In the genomic region with DNA sequence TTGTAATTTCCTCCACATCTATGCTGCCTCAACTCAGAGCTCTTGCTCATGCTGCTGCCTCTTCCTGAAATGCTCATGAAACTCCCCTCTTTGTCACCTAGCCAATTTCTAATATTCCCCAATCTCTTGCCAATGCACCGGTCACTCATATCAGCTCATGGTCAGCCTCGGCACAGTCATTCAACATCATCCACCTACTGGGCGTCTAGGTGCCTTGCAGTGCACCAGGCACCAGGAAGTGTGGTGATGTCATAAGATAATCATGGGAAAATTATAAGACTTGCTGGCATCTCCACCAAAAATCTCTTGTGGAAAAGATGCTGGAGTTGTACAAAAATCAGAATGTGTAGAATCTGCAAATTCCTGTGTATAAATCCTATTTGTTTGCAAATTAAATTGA, we compare ENCODE assay signal across 9 cellular contexts. TPM values are rescaled to one million over a fixed set of nuclear protein-coding genes. Genes with fewer than 3 reads are reported as not detected.
DNase-seq lines count a peak whose midpoint lies in the region; ATAC-seq and TF ChIP-seq lines count a peak whose summit lies in the region.
"Had no signal": no experiment of that assay in that cellular context is flagged by ENCODE, and none has a peak within 500 bp of the region (broad histone marks: within the 10 kb centered on the region; RNA-seq: fewer than 3 reads in every experiment).

No MANE protein-coding gene starts in this region.

- no peak overlapping the region for H3K27ac ChIP-seq in H9 (ENCODE audit: insufficient read length, low read depth, low read length)
- H3K27ac ChIP-seq in SK-N-SH (ENCODE audit: low read depth in 2 of 2, low read length in 1 of 2), result peak overlapping the region; percentile 82 to 99
- peak overlapping the region; percentile 97 for H3K27ac ChIP-seq in smooth muscle cell (ENCODE audit: low read depth)

- H3K4ac ChIP-seq in H9 (ENCODE audit: low read depth, low read length), result no peak overlapping the region

- H3K23me2 ChIP-seq in H9 (ENCODE audit: insufficient read length, low read depth, low read length, poor library complexity, severe bottlenecking), result no peaks in the 10 kb centered on the region

- H3K9ac ChIP-seq in H9 (ENCODE audit: extremely low read depth, insufficient read length, low read length) (no peak overlapping the region), SK-N-SH (peak overlapping the region; percentile 79), smooth muscle cell (ENCODE audit: low read depth) (peak overlapping the region; percentile 87)

- no peak overlapping the region for H3K14ac ChIP-seq in H9 (ENCODE audit: insufficient read depth, low read length)

- H2BK5ac ChIP-seq in H9 (ENCODE audit: insufficient read length, low read length), result no peak overlapping the region

- no peak overlapping the region for H2AFZ ChIP-seq in H9 (ENCODE audit: low read length)
- peak overlapping the region; percentile 67; the same call in 1 of the 2 replicates for H2AFZ ChIP-seq in SK-N-SH (ENCODE audit: low read depth)
- H2AFZ ChIP-seq in smooth muscle cell (ENCODE audit: low read depth), result peak overlapping the region; percentile 11

- H3K79me2 ChIP-seq in H9 (ENCODE audit: insufficient read depth, low read length), result no peaks in the 10 kb centered on the region
- no peaks in the 10 kb centered on the region for H3K79me2 ChIP-seq in SK-N-SH (ENCODE audit: insufficient read depth)
- no peaks in the 10 kb centered on the region for H3K79me2 ChIP-seq in smooth muscle cell (ENCODE audit: low read depth)

- H3K9me3 ChIP-seq in H9 (ENCODE audit: control insufficient read depth, low read depth, low read length) (no peaks in the 10 kb centered on the region), SK-N-SH (no peaks in the 10 kb centered on the region), smooth muscle cell (replicated peaks; ENCODE audit: low read depth) (no peaks in the 10 kb centered on the region)

- H4K91ac ChIP-seq in H9 (ENCODE audit: insufficient read length, low read depth, low read length), result no peak overlapping the region

- intact Hi-C loops in head of caudate nucleus (cut with DNase I), result no loop called here

- H2AK5ac ChIP-seq in H9 (ENCODE audit: insufficient read length, low read length), result no peak overlapping the region

- H3K4me3 ChIP-seq in SK-N-SH (ENCODE audit: low read depth in 2 of 2, low read length in 1 of 2) (0 out of 4 replicates have a peak overlapping the region, but pooled peaks of 1 of the 2 experiments have one; percentile 11), fibroblast of mammary gland (ENCODE audit: control insufficient read depth, low read depth, low read length) (no peak overlapping the region), smooth muscle cell (no peak overlapping the region)

- H3K36me3 ChIP-seq in SK-N-SH (replicated peaks in 1 of 2; ENCODE audit: control insufficient read depth in 1 of 2, insufficient read depth in 2 of 2, low read length in 1 of 2) (no peaks in the 10 kb centered on the region), smooth muscle cell (ENCODE audit: low read depth) (no peaks in the 10 kb centered on the region)

- H3K79me1 ChIP-seq in H9 (ENCODE audit: insufficient read depth, low read depth, low read length, poor library complexity, severe bottlenecking), result no peaks in the 10 kb centered on the region

- CTCF ChIA-PET in SK-N-SH (lab: Yijun Ruan, JAX), result interaction anchor here (1.2 to 2.0 kb wide), 2 partner anchors 11 to 20 kb away, joined by 3 to 4 read pairs; no protein-coding TSS in a partner anchor

- no peaks in the 10 kb centered on the region for H4K20me1 ChIP-seq in H9 (ENCODE audit: control insufficient read depth, insufficient read depth, insufficient read length)
- no peaks in the 10 kb centered on the region for H4K20me1 ChIP-seq in SK-N-SH (ENCODE audit: insufficient read depth)
- no peaks in the 10 kb centered on the region for H4K20me1 ChIP-seq in smooth muscle cell (ENCODE audit: low read depth)

- H3K23ac ChIP-seq in H9 (ENCODE audit: insufficient read length, low read depth, low read length), result no peak overlapping the region

- no CpG with 5 or more reads among the region's 3 CpGs for WGBS in H9 (ENCODE audit: extremely low coverage, insufficient read length, low lambda C conversion rate)
- 8% methylated on average over 3 of the region's 3 CpGs for WGBS in SK-N-SH (ENCODE audit: low lambda C conversion rate)
- 37% methylated on average over 3 of the region's 3 CpGs for WGBS in smooth muscle cell (ENCODE audit: low lambda C conversion rate)

- H3F3A ChIP-seq in SK-N-SH (replicated peaks; ENCODE audit: insufficient read depth), result peaks cover 35% of the 10 kb centered on the region
- H3F3A ChIP-seq in smooth muscle cell (ENCODE audit: low read depth), result peaks cover 21% of the 10 kb centered on the region

- H2BK120ac ChIP-seq in H9 (ENCODE audit: low read depth, low read length, poor library complexity, severe bottlenecking), result no peak overlapping the region

- no peaks in the 10 kb centered on the region for H3K36me3 Mint-ChIP-seq in H9 (ENCODE audit: insufficient read depth in 1 of 3, low read depth in 3 of 3)

- H3K18ac ChIP-seq in H9 (ENCODE audit: insufficient read length, low read depth, low read length), result no peak overlapping the region

- H3K4me1 ChIP-seq in H9 (ENCODE audit: insufficient read depth, low read length), result no peaks in the 10 kb centered on the region
- peaks cover 17 to 32% of the 10 kb centered on the region in 2 experiments for H3K4me1 ChIP-seq in SK-N-SH (ENCODE audit: control insufficient read depth in 1 of 2, insufficient read depth in 2 of 2, low read depth in 1 of 2, low read length in 1 of 2)
- no peaks in the 10 kb centered on the region for H3K4me1 ChIP-seq in smooth muscle cell (ENCODE audit: low read depth)

- peak in 1 of 2 experiments; percentile 55; a peak in 1 of 4 replicates for TF ChIP-seq EP300 in SK-N-SH (IDR thresholded peaks at IDR 0.05; ENCODE audit: borderline replicate concordance in 1 of 2, low read depth in 1 of 2, low read length in 1 of 2)

- H3K27me3 Mint-ChIP-seq in H9 (ENCODE audit: low read depth), result no peaks in the 10 kb centered on the region

- H2BK12ac ChIP-seq in H9 (ENCODE audit: insufficient read length, low read depth, low read length), result no peak overlapping the region

- no peak for TF ChIP-seq RAD21 in SK-N-SH (IDR thresholded peaks at IDR 0.05; ENCODE audit: low read length)

- no peak for ATAC-seq in HG02678 (IDR thresholded peaks at IDR 0.05; ENCODE audit: unreplicated experiment)

- H4K5ac ChIP-seq in H9 (ENCODE audit: insufficient read length, low read depth, low read length), result no peak overlapping the region

- no peak overlapping the region for H3K27ac Mint-ChIP-seq in H9

- H3T11ph ChIP-seq in H9 (ENCODE audit: low read length), result no peak overlapping the region

- no peaks in the 10 kb centered on the region for H3K9me2 ChIP-seq in SK-N-SH

- H3K4me3 Mint-ChIP-seq in H9, result no peak overlapping the region

- no peak overlapping the region for H4K8ac ChIP-seq in H9 (replicated peaks; ENCODE audit: insufficient read length, low read depth, low read length)

- peak; percentile 37; the same call in 2 of the 3 replicates for TF ChIP-seq CTCF in H9 (conservative IDR thresholded peaks at IDR 0.05)
- TF ChIP-seq CTCF in SK-N-SH (IDR thresholded peaks at IDR 0.05), result peak; percentile 69
- peak; percentile 59 for TF ChIP-seq CTCF in fibroblast of mammary gland (conservative IDR thresholded peaks at IDR 0.05; ENCODE audit: control insufficient read depth, insufficient read depth, low read depth, low read length)
- peak; percentile 48 for TF ChIP-seq CTCF in smooth muscle cell (IDR thresholded peaks at IDR 0.05; ENCODE audit: borderline replicate concordance, insufficient read depth, poor library complexity, severe bottlenecking)

- no peak for DNase-seq in H9
- DNase-seq in SK-N-SH, result peak; percentile 15
- DNase-seq in fibroblast of mammary gland (ENCODE audit: low read depth), result peak; percentile 87
- DNase-seq in smooth muscle cell (lab: John Stamatoyannopoulos, UW; ENCODE audit: unreplicated experiment), result no peak
- DNase-seq in NCI-H2081 treated with DMSO at 0.1 percent for 48 hours (lab: John Stamatoyannopoulos, UW), result no peak
- DNase-seq in head of caudate nucleus, result no peak
- DNase-seq: dermis blood vessel endothelial cell, NCI-H82 had no signal

- H3K9me3 Mint-ChIP-seq in H9, result no peaks in the 10 kb centered on the region

- H3K4me2 ChIP-seq in H9 (ENCODE audit: insufficient read depth, insufficient read length, low read length) (no peak overlapping the region), SK-N-SH (peak overlapping the region; percentile 65), smooth muscle cell (peak overlapping the region; percentile 52)

- POLR2A ChIA-PET in SK-N-SH (lab: Yijun Ruan, JAX), result no interaction called here

- H3K27me3 ChIP-seq in H9 (ENCODE audit: insufficient read depth, low read length) (no peaks in the 10 kb centered on the region), SK-N-SH (ENCODE audit: insufficient read depth) (no peaks in the 10 kb centered on the region), smooth muscle cell (ENCODE audit: low read depth) (no peaks in the 10 kb centered on the region)

- no peak overlapping the region for H3K56ac ChIP-seq in H9 (ENCODE audit: insufficient read length, low read depth, low read length)

- H3K4me1 Mint-ChIP-seq in H9, result peaks cover 3% of the 10 kb centered on the region in 2 experiments; a peak in 1 of 4 replicates

- no peak overlapping the region for H2BK20ac ChIP-seq in H9 (ENCODE audit: low read depth, low read length, poor library complexity, severe bottlenecking)

- H2BK15ac ChIP-seq in H9 (ENCODE audit: low read depth, low read length), result no peak overlapping the region

TF ChIP-seq in SK-N-SH, 30 proteins besides CTCF, POLR2A, EP300 and RAD21 (continues in another document):
- TF ChIP-seq FOSL2 (IDR thresholded peaks at IDR 0.05; ENCODE audit: borderline replicate concordance, low read depth) (peak; percentile 29; the same call in 1 of the 2 replicates), NFIC (IDR thresholded peaks at IDR 0.05; ENCODE audit: borderline replicate concordance) (peak; percentile 72), RXRA (IDR thresholded peaks at IDR 0.05; ENCODE audit: borderline replicate concordance, low read depth) (no peak), POLR2AphosphoS5 (IDR thresholded peaks at IDR 0.05; ENCODE audit: low read depth, low read length) (no peak), TEAD4 (IDR thresholded peaks at IDR 0.05; ENCODE audit: borderline replicate concordance, insufficient read depth) (no peak), TAF1 (IDR thresholded peaks at IDR 0.05; ENCODE audit: borderline replicate concordance, low read depth, low read length) (no peak), TCF12 (IDR thresholded peaks at IDR 0.05) (0 out of 2 replicates have a peak, but pooled peaks have one; percentile 9), RFX5 (IDR thresholded peaks at IDR 0.05; ENCODE audit: low read length) (no peak), ELF1 (IDR thresholded peaks at IDR 0.05) (peak; percentile 69)

RNA-seq across cellular contexts. Expression of gene RAB27B, which starts 52.6 kb away (rescaled TPM):
- 0.15 and 0.24 TPM in 2 replicates for total RNA-seq in H9 (2021)
- 0.56 and 0.68 TPM in 2 replicates for polyA plus RNA-seq in SK-N-SH (2012; rRNA removed)
- polyA plus RNA-seq in SK-N-SH (2012; cell fraction: cytosol; rRNA removed), result 1.1 and 1.3 TPM in 2 replicates
- polyA plus RNA-seq in SK-N-SH (2012; cell fraction: nucleus; rRNA removed), result 0.59 and 1.2 TPM in 2 replicates
- total RNA-seq in smooth muscle cell, result 8.9 and 9.5 TPM in 2 replicates
- 0.98 and 2.4 TPM in 2 replicates for polyA plus RNA-seq in smooth muscle cell

Comparison
In these comparisons a context has a peak if more than half of its experiments do, and no peak if none do; other contexts are left out.
1. DNase-seq: peak in SK-N-SH (single experiment) and fibroblast of mammary gland (single experiment); none in H9 (single experiment), smooth muscle cell (single experiment), NCI-H2081 treated with DMSO at 0.1 percent for 48 hours (single experiment) and head of caudate nucleus (0 of 42).
2. Peak in every context shown above with its lines, with median percentiles within 50 percentile points of each other: CTCF ChIP-seq.